1 cellular context compared by ENCODE assay signal in genomic region chr3:72143322-72143721, GRCh38.
A peak's percentile ranks its signal among the peaks of the same experiment; 100 is the strongest.
TF ChIP-seq lines count a peak whose summit lies in the region.

No MANE protein-coding gene starts in this region.

TF ChIP-seq in K562, 482 proteins besides CTCF, POLR2A, EP300 and RAD21 (continued from another document and continues in another):
- TF ChIP-seq ZBTB11 (CRISPR knock-in tag; IDR thresholded peaks at IDR 0.05) = peak in 1 of 3 experiments; percentile 22; a peak in 1 of 6 replicates
- TF ChIP-seq DACH1 (IDR thresholded peaks at IDR 0.05; ENCODE audit: partially characterized antibody) = no peak
- no peak for TF ChIP-seq GTF2E2 (tag; IDR thresholded peaks at IDR 0.05)
- no peak for TF ChIP-seq SAFB2 (IDR thresholded peaks at IDR 0.05; ENCODE audit: borderline replicate concordance, low read depth, low read length, severe bottlenecking)
- no peak for TF ChIP-seq CLOCK (CRISPR knock-in tag; IDR thresholded peaks at IDR 0.05; ENCODE audit: borderline replicate concordance)
- TF ChIP-seq, protein P1, sequence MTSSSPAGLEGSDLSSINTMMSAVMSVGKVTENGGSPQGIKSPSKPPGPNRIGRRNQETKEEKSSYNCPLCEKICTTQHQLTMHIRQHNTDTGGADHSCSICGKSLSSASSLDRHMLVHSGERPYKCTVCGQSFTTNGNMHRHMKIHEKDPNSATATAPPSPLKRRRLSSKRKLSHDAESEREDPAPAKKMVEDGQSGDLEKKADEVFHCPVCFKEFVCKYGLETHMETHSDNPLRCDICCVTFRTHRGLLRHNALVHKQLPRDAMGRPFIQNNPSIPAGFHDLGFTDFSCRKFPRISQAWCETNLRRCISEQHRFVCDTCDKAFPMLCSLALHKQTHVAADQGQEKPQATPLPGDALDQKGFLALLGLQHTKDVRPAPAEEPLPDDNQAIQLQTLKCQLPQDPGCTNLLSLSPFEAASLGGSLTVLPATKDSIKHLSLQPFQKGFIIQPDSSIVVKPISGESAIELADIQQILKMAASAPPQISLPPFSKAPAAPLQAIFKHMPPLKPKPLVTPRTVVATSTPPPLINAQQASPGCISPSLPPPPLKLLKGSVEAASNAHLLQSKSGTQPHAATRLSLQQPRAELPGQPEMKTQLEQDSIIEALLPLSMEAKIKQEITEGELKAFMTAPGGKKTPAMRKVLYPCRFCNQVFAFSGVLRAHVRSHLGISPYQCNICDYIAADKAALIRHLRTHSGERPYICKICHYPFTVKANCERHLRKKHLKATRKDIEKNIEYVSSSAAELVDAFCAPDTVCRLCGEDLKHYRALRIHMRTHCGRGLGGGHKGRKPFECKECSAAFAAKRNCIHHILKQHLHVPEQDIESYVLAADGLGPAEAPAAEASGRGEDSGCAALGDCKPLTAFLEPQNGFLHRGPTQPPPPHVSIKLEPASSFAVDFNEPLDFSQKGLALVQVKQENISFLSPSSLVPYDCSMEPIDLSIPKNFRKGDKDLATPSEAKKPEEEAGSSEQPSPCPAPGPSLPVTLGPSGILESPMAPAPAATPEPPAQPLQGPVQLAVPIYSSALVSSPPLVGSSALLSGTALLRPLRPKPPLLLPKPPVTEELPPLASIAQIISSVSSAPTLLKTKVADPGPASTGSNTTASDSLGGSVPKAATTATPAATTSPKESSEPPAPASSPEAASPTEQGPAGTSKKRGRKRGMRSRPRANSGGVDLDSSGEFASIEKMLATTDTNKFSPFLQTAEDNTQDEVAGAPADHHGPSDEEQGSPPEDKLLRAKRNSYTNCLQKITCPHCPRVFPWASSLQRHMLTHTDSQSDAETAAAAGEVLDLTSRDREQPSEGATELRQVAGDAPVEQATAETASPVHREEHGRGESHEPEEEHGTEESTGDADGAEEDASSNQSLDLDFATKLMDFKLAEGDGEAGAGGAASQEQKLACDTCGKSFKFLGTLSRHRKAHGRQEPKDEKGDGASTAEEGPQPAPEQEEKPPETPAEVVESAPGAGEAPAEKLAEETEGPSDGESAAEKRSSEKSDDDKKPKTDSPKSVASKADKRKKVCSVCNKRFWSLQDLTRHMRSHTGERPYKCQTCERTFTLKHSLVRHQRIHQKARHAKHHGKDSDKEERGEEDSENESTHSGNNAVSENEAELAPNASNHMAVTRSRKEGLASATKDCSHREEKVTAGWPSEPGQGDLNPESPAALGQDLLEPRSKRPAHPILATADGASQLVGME (CRISPR knock-in tag; IDR thresholded peaks at IDR 0.05) = no peak
- TF ChIP-seq, protein P2, sequence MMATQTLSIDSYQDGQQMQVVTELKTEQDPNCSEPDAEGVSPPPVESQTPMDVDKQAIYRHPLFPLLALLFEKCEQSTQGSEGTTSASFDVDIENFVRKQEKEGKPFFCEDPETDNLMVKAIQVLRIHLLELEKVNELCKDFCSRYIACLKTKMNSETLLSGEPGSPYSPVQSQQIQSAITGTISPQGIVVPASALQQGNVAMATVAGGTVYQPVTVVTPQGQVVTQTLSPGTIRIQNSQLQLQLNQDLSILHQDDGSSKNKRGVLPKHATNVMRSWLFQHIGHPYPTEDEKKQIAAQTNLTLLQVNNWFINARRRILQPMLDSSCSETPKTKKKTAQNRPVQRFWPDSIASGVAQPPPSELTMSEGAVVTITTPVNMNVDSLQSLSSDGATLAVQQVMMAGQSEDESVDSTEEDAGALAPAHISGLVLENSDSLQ (IDR thresholded peaks at IDR 0.05) = no peak
- no peak for TF ChIP-seq NCOA1 (IDR thresholded peaks at IDR 0.05; ENCODE audit: low read depth)
- no peak for TF ChIP-seq KLF10 (CRISPR knock-in tag; IDR thresholded peaks at IDR 0.05)
- no peak for TF ChIP-seq PTBP1 (IDR thresholded peaks at IDR 0.05; ENCODE audit: low read depth, low read length)
- peak in 1 of 2 experiments; percentile 44 for TF ChIP-seq AFF1 (IDR thresholded peaks at IDR 0.05; ENCODE audit: low read depth in 1 of 2, partially characterized antibody in 2 of 2)
- TF ChIP-seq PRMT5 (CRISPR knock-in tag; IDR thresholded peaks at IDR 0.05) = no peak
- TF ChIP-seq TBL1XR1 (IDR thresholded peaks at IDR 0.05; ENCODE audit: low read length in 2 of 2) = no peak
- TF ChIP-seq ATF2 (CRISPR knock-in tag; IDR thresholded peaks at IDR 0.05) = no peak
- TF ChIP-seq GATAD2B (IDR thresholded peaks at IDR 0.05; ENCODE audit: borderline replicate concordance) = no peak
- no peak for TF ChIP-seq TCF7L2 (IDR thresholded peaks at IDR 0.05; ENCODE audit: low read depth, low read length)
- TF ChIP-seq ZNF324 (CRISPR knock-in tag; IDR thresholded peaks at IDR 0.05) = no peak
- no peak for TF ChIP-seq CBX8 (IDR thresholded peaks at IDR 0.05; ENCODE audit: borderline replicate concordance, extremely low read depth, low read depth, low read length, poor library complexity, severe bottlenecking)
- TF ChIP-seq ZNF232 (CRISPR knock-in tag; IDR thresholded peaks at IDR 0.05) = no peak
- TF ChIP-seq GTF2F1 (IDR thresholded peaks at IDR 0.05; ENCODE audit: low read depth, low read length) = no peak
- TF ChIP-seq, protein P3, sequence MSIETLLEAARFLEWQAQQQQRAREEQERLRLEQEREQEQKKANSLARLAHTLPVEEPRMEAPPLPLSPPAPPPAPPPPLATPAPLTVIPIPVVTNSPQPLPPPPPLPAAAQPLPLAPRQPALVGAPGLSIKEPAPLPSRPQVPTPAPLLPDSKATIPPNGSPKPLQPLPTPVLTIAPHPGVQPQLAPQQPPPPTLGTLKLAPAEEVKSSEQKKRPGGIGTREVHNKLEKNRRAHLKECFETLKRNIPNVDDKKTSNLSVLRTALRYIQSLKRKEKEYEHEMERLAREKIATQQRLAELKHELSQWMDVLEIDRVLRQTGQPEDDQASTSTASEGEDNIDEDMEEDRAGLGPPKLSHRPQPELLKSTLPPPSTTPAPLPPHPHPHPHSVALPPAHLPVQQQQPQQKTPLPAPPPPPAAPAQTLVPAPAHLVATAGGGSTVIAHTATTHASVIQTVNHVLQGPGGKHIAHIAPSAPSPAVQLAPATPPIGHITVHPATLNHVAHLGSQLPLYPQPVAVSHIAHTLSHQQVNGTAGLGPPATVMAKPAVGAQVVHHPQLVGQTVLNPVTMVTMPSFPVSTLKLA (conservative IDR thresholded peaks at IDR 0.05) = peak; percentile 68 to 80
- TF ChIP-seq ZNF124 (CRISPR knock-in tag; IDR thresholded peaks at IDR 0.05) = no peak
- no peak for TF ChIP-seq ZKSCAN3 (CRISPR knock-in tag; IDR thresholded peaks at IDR 0.05)
- TF ChIP-seq ZNF518B (CRISPR knock-in tag; IDR thresholded peaks at IDR 0.05) = no peak
